11 cellular contexts compared by ENCODE assay signal in genomic region chr13:30736461-30736860, GRCh38. TPM values are rescaled to one million over a fixed set of nuclear protein-coding genes. Genes with fewer than 3 reads are reported as not detected.
DNase-seq lines count a peak whose midpoint lies in the region; ATAC-seq and TF ChIP-seq lines count a peak whose summit lies in the region.
"Had no signal": no experiment of that assay in that cellular context is flagged by ENCODE, and none has a peak within 500 bp of the region (broad histone marks: within the 10 kb centered on the region; RNA-seq: fewer than 3 reads in every experiment).

No MANE protein-coding gene starts in this region.

- no peaks in the 10 kb centered on the region for H3K9me3 Mint-ChIP-seq in activated naive CD4-positive, alpha-beta T cell treated with anti-CD3 and anti-CD28 coated beads, Interleukin-2, amount 10 ng/mL, durations not matched to agents 7 days and 5 days
- no peaks in the 10 kb centered on the region for H3K9me3 Mint-ChIP-seq in effector memory CD8-positive, alpha-beta T cell

- ATAC-seq in effector memory CD8-positive, alpha-beta T cell (replicated peaks): no peak
- no peak for ATAC-seq in thoracic aorta (ENCODE audit: insufficient number of reproducible peaks, low FRiP score, low read depth)
- no peak for ATAC-seq in HG02970 (IDR thresholded peaks at IDR 0.05; ENCODE audit: low FRiP score, unreplicated experiment)

- H3K27ac ChIP-seq in Peyer's patch (peak overlapping the region in 3 of 4 donors; percentile 16 to 75 (median 23)), thoracic aorta (peak overlapping the region in 1 of 2 donors; percentile 24)

- peak overlapping the region; percentile 86 for H3K4me3 Mint-ChIP-seq in activated naive CD4-positive, alpha-beta T cell treated with anti-CD3 and anti-CD28 coated beads, Interleukin-2, amount 10 ng/mL, durations not matched to agents 7 days and 5 days
- H3K4me3 Mint-ChIP-seq in effector memory CD8-positive, alpha-beta T cell: peak overlapping the region; percentile 85 to 86

- peak overlapping the region; percentile 19 for H3K27ac Mint-ChIP-seq in activated naive CD4-positive, alpha-beta T cell treated with anti-CD3 and anti-CD28 coated beads, Interleukin-2, amount 10 ng/mL, durations not matched to agents 7 days and 5 days
- H3K27ac Mint-ChIP-seq in effector memory CD8-positive, alpha-beta T cell: peak overlapping the region; percentile 91 to 93

- TF ChIP-seq CTCF in Peyer's patch (IDR thresholded peaks at IDR 0.05) (no peak), thoracic aorta (IDR thresholded peaks at IDR 0.05) (no peak)

- CTCF ChIA-PET in activated naive CD4-positive, alpha-beta T cell treated with anti-CD3 and anti-CD28 coated beads, Interleukin-2, amount 10 ng/mL, durations not matched to agents 7 days and 5 days (lab: Charles Lee): interaction anchor here (1.0 to 1.8 kb wide), 3 partner anchors 30 to 60 kb away, joined by 3 read pairs; no protein-coding TSS in a partner anchor

- DNase-seq in activated naive CD4-positive, alpha-beta T cell treated with anti-CD3 and anti-CD28 coated beads, Interleukin-2, amount 10 ng/mL, durations not matched to agents 7 days and 5 days: no peak
- DNase-seq in activated naive CD4-positive, alpha-beta T cell (lab: John Stamatoyannopoulos, UW): no peak
- DNase-seq in Peyer's patch (no peak), thoracic aorta (ENCODE audit: low spot score) (no peak), mesenteric fat pad (ENCODE audit: low spot score) (no peak), NCI-H446 treated with DMSO at 0.1 percent for 48 hours (lab: John Stamatoyannopoulos, UW) (no peak)
- no peak for DNase-seq in effector memory CD8-positive, alpha-beta T cell
- DNase-seq: activated CD8-positive, alpha-beta memory T cell treated with anti-CD3 and anti-CD28 coated beads, Interleukin-2, amount 50 U/mL, for 4 hours; NCI-H345 had no signal

- no peak for TF ChIP-seq POLR2A in Peyer's patch (IDR thresholded peaks at IDR 0.05)

- H3K9me3 ChIP-seq in Peyer's patch (no peaks in the 10 kb centered on the region), thoracic aorta (no peaks in the 10 kb centered on the region)

- peaks cover 80% of the 10 kb centered on the region for H3K4me1 Mint-ChIP-seq in activated naive CD4-positive, alpha-beta T cell treated with anti-CD3 and anti-CD28 coated beads, Interleukin-2, amount 10 ng/mL, durations not matched to agents 7 days and 5 days
- peaks cover 53 to 62% of the 10 kb centered on the region in 2 donors for H3K4me1 Mint-ChIP-seq in effector memory CD8-positive, alpha-beta T cell (ENCODE audit: low read depth in 2 of 2)

- H3K36me3 ChIP-seq in Peyer's patch (no peaks in the 10 kb centered on the region), thoracic aorta (no peaks in the 10 kb centered on the region)

- H3K4me3 ChIP-seq in Peyer's patch (peak overlapping the region in 3 of 4 donors; percentile 28 to 32 (median 31)), thoracic aorta (peak overlapping the region; percentile 52)

- H3K27me3 Mint-ChIP-seq in activated naive CD4-positive, alpha-beta T cell treated with anti-CD3 and anti-CD28 coated beads, Interleukin-2, amount 10 ng/mL, durations not matched to agents 7 days and 5 days: peaks cover 8% of the 10 kb centered on the region
- no peaks in the 10 kb centered on the region for H3K27me3 Mint-ChIP-seq in effector memory CD8-positive, alpha-beta T cell

- H3K4me1 ChIP-seq in Peyer's patch (peaks cover 0 to 11% (median 5%) of the 10 kb centered on the region in 4 donors), thoracic aorta (ENCODE audit: control insufficient read depth in 1 of 2, low read depth in 2 of 2) (peaks cover 0 to 18% of the 10 kb centered on the region in 2 donors)

- H3K27me3 ChIP-seq in Peyer's patch (no peaks in the 10 kb centered on the region), thoracic aorta (replicated peaks; ENCODE audit: insufficient read depth) (no peaks in the 10 kb centered on the region)

- H3K36me3 Mint-ChIP-seq in activated naive CD4-positive, alpha-beta T cell treated with anti-CD3 and anti-CD28 coated beads, Interleukin-2, amount 10 ng/mL, durations not matched to agents 7 days and 5 days: peaks cover 10% of the 10 kb centered on the region
- peaks cover 12% of the 10 kb centered on the region for H3K36me3 Mint-ChIP-seq in effector memory CD8-positive, alpha-beta T cell (ENCODE audit: insufficient read depth)

RNA-seq across cellular contexts. Expression of gene ALOX5AP, which starts 1.1 kb away (rescaled TPM):
- total RNA-seq in Peyer's patch (10 to 100 TPM in 2 of 4 donors, 1 to 10 TPM in 2; 7.6 to 19.8 (median 13.2) TPM), thoracic aorta (10 to 100 TPM; 27.5 to 69.9 TPM), mesenteric fat pad (66.9 TPM)
- total RNA-seq: bronchial epithelial cell had no signal
